Comparison of ENCODE assay signal across 8 cellular contexts in the genomic region with DNA sequence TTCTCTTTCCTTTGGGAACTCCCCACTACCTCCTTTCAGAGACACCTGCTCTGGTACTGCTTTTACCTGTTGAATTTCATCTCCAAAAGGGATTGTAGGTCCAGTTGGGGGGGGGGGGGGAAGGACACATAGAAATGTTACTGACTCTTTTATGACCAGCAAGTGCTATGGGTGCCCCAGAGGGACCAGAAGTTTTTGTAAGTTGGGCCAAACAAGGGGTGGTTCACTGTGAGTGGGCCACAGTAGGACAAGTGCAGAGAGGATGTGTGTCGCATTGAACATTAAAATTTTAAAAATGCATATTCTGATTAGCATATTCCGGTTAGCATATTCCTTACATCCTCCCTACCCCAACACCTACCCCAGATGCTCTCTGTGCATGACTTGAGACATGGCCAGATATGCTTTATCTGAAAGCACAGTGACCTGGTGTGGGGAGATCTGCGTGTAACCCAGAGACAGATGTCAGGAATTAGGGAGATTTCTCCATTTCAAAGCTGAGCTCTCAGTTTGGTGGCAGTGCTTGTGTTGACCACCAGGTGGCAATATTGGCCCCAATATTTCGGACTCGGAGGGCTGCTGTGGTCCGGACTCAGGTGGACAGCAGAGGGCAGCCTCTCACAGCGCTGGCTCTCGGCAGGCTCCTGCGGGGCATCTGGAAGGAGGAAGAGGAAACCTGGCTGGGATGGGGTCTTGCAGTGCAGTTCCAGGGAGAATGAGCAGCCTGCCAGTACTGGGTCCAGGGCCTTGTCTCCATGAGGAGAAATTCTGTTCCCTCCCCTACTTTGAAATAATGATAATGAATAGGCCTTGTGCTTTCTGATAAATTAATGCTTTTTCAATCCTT. TPM values are rescaled to one million over a fixed set of nuclear protein-coding genes. Genes with fewer than 3 reads are reported as not detected.
A peak's percentile ranks its signal among the peaks of the same experiment; 100 is the strongest.
DNase-seq lines count a peak whose midpoint lies in the region; ATAC-seq and TF ChIP-seq lines count a peak whose summit lies in the region.

No MANE protein-coding gene starts in this region.

- H3K27me3 Mint-ChIP-seq in activated T-cell treated with anti-CD3 and anti-CD28 coated beads, Interleukin-2, amount 50 U/mL, for 24 hours: no peaks in the 10 kb centered on the region

- H3K4me1 Mint-ChIP-seq in activated T-cell treated with anti-CD3 and anti-CD28 coated beads, Interleukin-2, amount 50 U/mL, for 24 hours (ENCODE audit: low read depth): peaks cover 43% of the 10 kb centered on the region

- no peaks in the 10 kb centered on the region for H3K9me3 Mint-ChIP-seq in activated T-cell treated with anti-CD3 and anti-CD28 coated beads, Interleukin-2, amount 50 U/mL, for 24 hours

- H3K4me3 Mint-ChIP-seq in activated T-cell treated with anti-CD3 and anti-CD28 coated beads, Interleukin-2, amount 50 U/mL, for 24 hours: peak overlapping the region; percentile 15

- peak; percentile 100 for TF ChIP-seq CTCF in LNCAP (IDR thresholded peaks at IDR 0.05)

- DNase-seq in D341Med (ENCODE audit: low spot score) (peak; percentile 92), erythroblast (lab: John Stamatoyannopoulos, UW) (peak; percentile 88 to 93), myocyte (ENCODE audit: low read depth) (peak; percentile 87)
- peak; percentile 86 for DNase-seq in activated T-cell treated with anti-CD3 and anti-CD28 coated beads, Interleukin-2, amount 50 U/mL, for 24 hours
- peak; percentile 57 to 59 for DNase-seq in stimulated activated CD8-positive, alpha-beta memory T cell treated with anti-CD3 and anti-CD28 coated beads, Interleukin-7, amount 100 ng/mL, for 4 hours (ENCODE audit: low read depth in 2 of 2)

- H3K27ac Mint-ChIP-seq in activated T-cell treated with anti-CD3 and anti-CD28 coated beads, Interleukin-2, amount 50 U/mL, for 24 hours: peak overlapping the region; percentile 62

- no peaks in the 10 kb centered on the region for H3K36me3 Mint-ChIP-seq in activated T-cell treated with anti-CD3 and anti-CD28 coated beads, Interleukin-2, amount 50 U/mL, for 24 hours (ENCODE audit: low read depth)

- peak; percentile 65 for ATAC-seq in GM21619 (IDR thresholded peaks at IDR 0.05; ENCODE audit: unreplicated experiment)

- TF ChIP-seq POLR2A in erythroblast (IDR thresholded peaks at IDR 0.05; ENCODE audit: low read length): no peak

TF ChIP-seq in PFSK-1, 5 proteins besides CTCF, POLR2A, EP300 and RAD21:
- peak; percentile 28 for TF ChIP-seq FOXP2 (optimal IDR thresholded peaks at IDR 0.05; ENCODE audit: borderline replicate concordance, extremely low read depth, extremely low read length, insufficient read depth)
- TF ChIP-seq, protein P1, sequence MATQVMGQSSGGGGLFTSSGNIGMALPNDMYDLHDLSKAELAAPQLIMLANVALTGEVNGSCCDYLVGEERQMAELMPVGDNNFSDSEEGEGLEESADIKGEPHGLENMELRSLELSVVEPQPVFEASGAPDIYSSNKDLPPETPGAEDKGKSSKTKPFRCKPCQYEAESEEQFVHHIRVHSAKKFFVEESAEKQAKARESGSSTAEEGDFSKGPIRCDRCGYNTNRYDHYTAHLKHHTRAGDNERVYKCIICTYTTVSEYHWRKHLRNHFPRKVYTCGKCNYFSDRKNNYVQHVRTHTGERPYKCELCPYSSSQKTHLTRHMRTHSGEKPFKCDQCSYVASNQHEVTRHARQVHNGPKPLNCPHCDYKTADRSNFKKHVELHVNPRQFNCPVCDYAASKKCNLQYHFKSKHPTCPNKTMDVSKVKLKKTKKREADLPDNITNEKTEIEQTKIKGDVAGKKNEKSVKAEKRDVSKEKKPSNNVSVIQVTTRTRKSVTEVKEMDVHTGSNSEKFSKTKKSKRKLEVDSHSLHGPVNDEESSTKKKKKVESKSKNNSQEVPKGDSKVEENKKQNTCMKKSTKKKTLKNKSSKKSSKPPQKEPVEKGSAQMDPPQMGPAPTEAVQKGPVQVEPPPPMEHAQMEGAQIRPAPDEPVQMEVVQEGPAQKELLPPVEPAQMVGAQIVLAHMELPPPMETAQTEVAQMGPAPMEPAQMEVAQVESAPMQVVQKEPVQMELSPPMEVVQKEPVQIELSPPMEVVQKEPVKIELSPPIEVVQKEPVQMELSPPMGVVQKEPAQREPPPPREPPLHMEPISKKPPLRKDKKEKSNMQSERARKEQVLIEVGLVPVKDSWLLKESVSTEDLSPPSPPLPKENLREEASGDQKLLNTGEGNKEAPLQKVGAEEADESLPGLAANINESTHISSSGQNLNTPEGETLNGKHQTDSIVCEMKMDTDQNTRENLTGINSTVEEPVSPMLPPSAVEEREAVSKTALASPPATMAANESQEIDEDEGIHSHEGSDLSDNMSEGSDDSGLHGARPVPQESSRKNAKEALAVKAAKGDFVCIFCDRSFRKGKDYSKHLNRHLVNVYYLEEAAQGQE (IDR thresholded peaks at IDR 0.05; ENCODE audit: insufficient read depth in 1 of 2, low read depth in 2 of 2, low read length in 2 of 2): no peak

RNA-seq across cellular contexts. Expression of a gene that starts 1.6 kb away (rescaled TPM):
- not detected for polyA plus RNA-seq in PFSK-1 (2012; ENCODE audit: insufficient read length, low read depth)
- total RNA-seq in myocyte: not detected in 2 replicates
- polyA plus RNA-seq in myocyte (2012): not detected

RNA-seq across cellular contexts. Expression of a gene that starts 15.8 kb away (rescaled TPM):
- 0.14 TPM for polyA plus RNA-seq in PFSK-1 (2012; ENCODE audit: insufficient read length, low read depth)
- not detected in 2 replicates for total RNA-seq in myocyte
- 0.13 TPM for polyA plus RNA-seq in myocyte (2012)

RNA-seq across cellular contexts. Expression of a gene that starts 25.3 kb away (rescaled TPM):
- polyA plus RNA-seq in PFSK-1 (2012; ENCODE audit: insufficient read length, low read depth): 21.2 TPM
- 28.9 and 40.7 TPM in 2 replicates for total RNA-seq in myocyte
- 86.9 TPM for polyA plus RNA-seq in myocyte (2012)

RNA-seq across cellular contexts. Expression of a gene that starts 25.7 kb away (rescaled TPM):
- 82.7 TPM for polyA plus RNA-seq in PFSK-1 (2012; ENCODE audit: insufficient read length, low read depth)
- total RNA-seq in myocyte: 85.4 and 90.4 TPM in 2 replicates
- polyA plus RNA-seq in myocyte (2012): 122 TPM

Comparison
In these comparisons a context has a peak if more than half of its experiments do, and no peak if none do; other contexts are left out.
1. Peak in every context shown above with its lines: DNase-seq and ATAC-seq.